Comparison of ENCODE assay signal across 1 cellular context in the genomic region with DNA sequence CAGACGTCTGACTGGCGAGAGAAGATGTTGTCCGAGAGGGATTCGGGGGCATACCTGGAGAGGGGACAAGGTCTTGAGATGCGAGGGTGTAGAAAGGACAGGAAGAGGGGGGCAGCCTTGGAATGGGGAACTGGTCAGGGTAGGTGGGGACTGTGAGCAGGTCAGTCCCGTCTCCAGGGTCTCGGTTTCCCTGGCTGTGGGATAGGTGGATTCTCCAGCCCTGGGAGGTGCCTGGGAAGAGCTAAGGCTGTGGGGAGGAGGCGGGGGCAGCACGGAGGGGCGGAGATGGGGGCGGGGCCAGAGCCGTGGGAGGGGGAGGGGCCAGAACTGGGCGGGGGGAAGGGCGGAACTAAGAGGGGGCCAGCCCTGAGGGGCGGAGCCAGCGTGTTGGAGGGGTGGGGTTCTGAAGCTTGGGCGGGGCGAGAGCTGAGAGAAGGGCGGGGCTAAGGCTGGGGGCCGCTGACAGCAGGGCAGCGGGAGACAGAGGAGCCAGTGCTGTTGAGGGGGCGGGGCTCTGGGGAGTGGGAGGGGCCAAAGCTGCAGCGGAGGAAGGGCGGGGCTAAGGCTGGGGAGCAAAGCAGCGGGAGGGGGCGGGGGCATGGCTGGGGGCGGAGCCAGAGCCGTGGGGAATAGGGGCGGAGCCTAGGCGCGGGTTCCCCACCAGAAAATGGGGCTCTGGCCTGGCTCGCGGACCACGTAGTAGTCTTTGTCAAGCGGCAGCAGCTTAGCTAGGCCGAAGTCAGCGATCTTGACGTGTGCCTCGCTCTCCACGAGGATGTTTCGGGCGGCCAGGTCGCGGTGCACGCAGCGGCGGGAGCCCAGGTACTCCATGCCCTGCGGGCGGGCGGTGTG.
TF ChIP-seq lines count a peak whose summit lies in the region.

No MANE protein-coding gene starts in this region.

TF ChIP-seq in endothelial cell of umbilical vein, 7 proteins besides CTCF, POLR2A, EP300 and RAD21:
- TF ChIP-seq, protein P1, sequence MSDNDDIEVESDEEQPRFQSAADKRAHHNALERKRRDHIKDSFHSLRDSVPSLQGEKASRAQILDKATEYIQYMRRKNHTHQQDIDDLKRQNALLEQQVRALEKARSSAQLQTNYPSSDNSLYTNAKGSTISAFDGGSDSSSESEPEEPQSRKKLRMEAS (IDR thresholded peaks at IDR 0.05; ENCODE audit: insufficient read depth, insufficient read length) = no peak
